ENCODE assay signal across 34 cellular contexts in the genomic region with DNA sequence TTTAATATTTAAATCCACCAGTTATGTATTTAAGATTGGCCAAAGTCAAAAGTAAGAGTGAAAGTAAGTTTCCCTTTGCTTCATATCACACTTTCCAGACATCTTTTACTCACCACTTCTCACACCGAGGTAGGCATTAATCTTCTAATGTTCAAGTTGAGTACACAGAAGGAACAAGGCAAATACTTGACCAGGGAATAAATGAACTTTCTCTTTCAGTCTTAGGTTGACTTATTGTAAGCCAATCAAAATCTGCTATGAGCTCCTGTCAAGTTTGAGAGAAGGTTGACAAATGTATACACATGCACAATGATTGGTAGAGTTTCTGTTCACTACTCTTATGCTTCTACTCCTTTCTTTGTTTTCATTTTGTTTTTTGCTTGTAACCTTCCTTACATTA.
"Had no signal": no experiment of that assay in that cellular context is flagged by ENCODE, and none has a peak within 500 bp of the region (broad histone marks: within the 10 kb centered on the region; RNA-seq: fewer than 3 reads in every experiment).

No MANE protein-coding gene starts in this region.

- H3K36me3 ChIP-seq: brain microvascular endothelial cell had no signal

- ATAC-seq: activated CD8-positive, alpha-beta memory T cell treated with anti-CD3 and anti-CD28 coated beads, Interleukin-2, amount 10 ng/mL, durations not matched to agents 7 days and 5 days had no signal

- H3K27ac ChIP-seq: brain microvascular endothelial cell, VCaP had no signal

- H3K27me3 ChIP-seq: brain microvascular endothelial cell had no signal

- DNase-seq: activated B cell treated with CpG ODN at 0.5 μM for 24 hours; activated CD4-positive, alpha-beta memory T cell treated with anti-CD3 and anti-CD28 coated beads, Interleukin-2, amount 10 ng/mL, durations not matched to agents 7 days and 5 days; activated CD4-positive, alpha-beta T cell treated with anti-CD3 and anti-CD28 coated beads for 4 hours; activated CD4-positive, CD25-positive, alpha-beta regulatory T cell treated with anti-CD3 and anti-CD28 coated beads, Interleukin-2, amount 50 U/mL, for 72 hours; activated CD8-positive, alpha-beta memory T cell treated with anti-CD3 and anti-CD28 coated beads for 24 hours; activated CD8-positive, alpha-beta memory T cell treated with anti-CD3 and anti-CD28 coated beads, Interleukin-2, amount 10 ng/mL, durations not matched to agents 7 days and 5 days; activated CD8-positive, alpha-beta memory T cell treated with anti-CD3 and anti-CD28 coated beads, Interleukin-2, amount 50 U/mL, for 48 hours; activated effector memory CD4-positive, alpha-beta T cell treated with Interleukin-2 at 50 U/mL for 16 hours; activated naive CD4-positive, alpha-beta T cell; activated naive CD4-positive, alpha-beta T cell treated with anti-CD3 and anti-CD28 coated beads, Interleukin-2, amount 50 U/mL, for 16 hours; activated naive CD8-positive, alpha-beta T cell treated with anti-CD3 and anti-CD28 coated beads for 36 hours; activated T-cell treated with anti-CD3 and anti-CD28 coated beads, Interleukin-2, amount 50 U/mL, for 48 hours; amniotic stem cell; aorta; brain microvascular endothelial cell; central memory CD4-positive, alpha-beta T cell; MM.1S; MV-4-11; NCI-H1092; NCI-H1436 treated with DMSO at 0.1 percent for 48 hours; NCI-H1694 treated with DMSO at 0.1 percent for 48 hours; NCI-H2029; NCI-H2107; NCI-H2171; NCI-H510A; NCI-H526; NCI-H748 treated with DMSO at 0.1 percent for 48 hours; NK-92 treated with Interleukin-12 subunit alpha and Interleukin-12 subunit beta, amount 100 ng/mL, for 24 hours; Right ventricle myocardium superior; SW 1271; T-helper 1 cell; T-helper 2 cell; T-helper 9 cell had no signal
